In genomic region chr14:97712471-97712870, GRCh38 we compare ENCODE assay signal across 15 cellular contexts.
DNase-seq lines count a peak whose midpoint lies in the region; ATAC-seq, FAIRE-seq and TF ChIP-seq lines count a peak whose summit lies in the region.
"Had no signal": no experiment of that assay in that cellular context is flagged by ENCODE, and none has a peak within 500 bp of the region (broad histone marks: within the 10 kb centered on the region; RNA-seq: fewer than 3 reads in every experiment).

No MANE protein-coding gene starts in this region.

- FAIRE-seq in bronchial epithelial cell (lab: Jason Lieb, UNC), result no peak
- FAIRE-seq: HTR-8/SVneo had no signal

- peaks cover 36% of the 10 kb centered on the region for H3K4me1 ChIP-seq in CD8-positive, alpha-beta memory T cell (ENCODE audit: insufficient read depth, low read length)

- no peaks in the 10 kb centered on the region for H3K9me3 Mint-ChIP-seq in activated T-cell treated with anti-CD3 and anti-CD28 coated beads, Interleukin-2, amount 50 U/mL, for 72 hours
- H3K9me3 Mint-ChIP-seq in CD8-positive, alpha-beta memory T cell, result no peaks in the 10 kb centered on the region
- H3K9me3 Mint-ChIP-seq in naive thymus-derived CD8-positive, alpha-beta T cell, result peaks cover 0 to 4% (median 0%) of the 10 kb centered on the region in 9 donors

- H3K36me3 Mint-ChIP-seq in activated T-cell treated with anti-CD3 and anti-CD28 coated beads, Interleukin-2, amount 50 U/mL, for 72 hours (ENCODE audit: insufficient read depth in 2 of 2), result no peaks in the 10 kb centered on the region
- peaks cover 0 to 1% (median 0%) of the 10 kb centered on the region in 3 donors for H3K36me3 Mint-ChIP-seq in CD8-positive, alpha-beta memory T cell
- peaks cover 0 to 4% (median 0%) of the 10 kb centered on the region in 3 donors for H3K36me3 Mint-ChIP-seq in naive thymus-derived CD8-positive, alpha-beta T cell
- H3K36me3 Mint-ChIP-seq: CD14-positive monocyte had no signal

- H3K27ac ChIP-seq in CD8-positive, alpha-beta memory T cell (ENCODE audit: low read depth, low read length), result no peak overlapping the region

- no peak overlapping the region for H3K4me3 ChIP-seq in CD8-positive, alpha-beta memory T cell (ENCODE audit: low read length)
- H3K4me3 ChIP-seq in bronchial epithelial cell (ENCODE audit: low read depth, low read length), result no peak overlapping the region

- TF ChIP-seq CTCF in bronchial epithelial cell (IDR thresholded peaks at IDR 0.05; ENCODE audit: insufficient read depth, low read length, severe bottlenecking), result no peak

- H3K36me3 ChIP-seq in CD8-positive, alpha-beta memory T cell (ENCODE audit: insufficient read depth, low read length), result no peaks in the 10 kb centered on the region
- no peaks in the 10 kb centered on the region for H3K36me3 ChIP-seq in bronchial epithelial cell (ENCODE audit: control insufficient read depth, insufficient read depth, low read length)

- DNase-seq in activated T-cell treated with anti-CD3 and anti-CD28 coated beads, Interleukin-2, amount 50 U/mL, for 72 hours, result no peak
- DNase-seq in activated T-cell treated with anti-CD3 and anti-CD28 coated beads, Interleukin-2, amount 50 U/mL, for 1 hour, result no peak
- no peak for DNase-seq in CD8-positive, alpha-beta memory T cell
- DNase-seq in bronchial epithelial cell (ENCODE audit: low read depth), result peak; percentile 74
- no peak for DNase-seq in naive thymus-derived CD8-positive, alpha-beta T cell
- no peak for DNase-seq in stimulated activated CD4-positive, alpha-beta T cell treated with anti-CD3 and anti-CD28 coated beads, Interleukin-2, amount 100 ng/mL, for 24 hours
- DNase-seq: GF-D8, GOT3, NCI-H1436 treated with DMSO at 0.1 percent for 48 hours, NCI-H2081 treated with DMSO at 0.1 percent for 48 hours, NCI-H524, RPMI8226 had no signal

- no peaks in the 10 kb centered on the region for H3K27me3 Mint-ChIP-seq in activated T-cell treated with anti-CD3 and anti-CD28 coated beads, Interleukin-2, amount 50 U/mL, for 72 hours (ENCODE audit: low read depth)
- H3K27me3 Mint-ChIP-seq in CD8-positive, alpha-beta memory T cell, result no peaks in the 10 kb centered on the region
- no peaks in the 10 kb centered on the region for H3K27me3 Mint-ChIP-seq in naive thymus-derived CD8-positive, alpha-beta T cell

- POLR2A ChIA-PET in CD8-positive, alpha-beta memory T cell (lab: Charles Lee), result interaction anchor here (1.4 kb wide), 1 partner anchor 109 kb away, joined by 3 read pairs; no protein-coding TSS in a partner anchor
- POLR2A ChIA-PET in naive thymus-derived CD8-positive, alpha-beta T cell (lab: Charles Lee), result interaction anchor here (0.5 to 1.0 kb wide), 2 partner anchors 11 to 1215 kb away, joined by 3 read pairs; no protein-coding TSS in a partner anchor

- no peaks in the 10 kb centered on the region for H3K9me3 ChIP-seq in CD8-positive, alpha-beta memory T cell (ENCODE audit: low read length)

- ATAC-seq in activated T-cell treated with anti-CD3 and anti-CD28 coated beads, Interleukin-2, amount 50 U/mL, for 72 hours (replicated peaks in 1 of 2), result no peak
- no peak for ATAC-seq in naive thymus-derived CD8-positive, alpha-beta T cell
- no peak for ATAC-seq in GM21528 (IDR thresholded peaks at IDR 0.05; ENCODE audit: low FRiP score, unreplicated experiment)

- H3K4me3 Mint-ChIP-seq in activated T-cell treated with anti-CD3 and anti-CD28 coated beads, Interleukin-2, amount 50 U/mL, for 72 hours, result no peak overlapping the region
- H3K4me3 Mint-ChIP-seq in CD8-positive, alpha-beta memory T cell, result no peak overlapping the region
- H3K4me3 Mint-ChIP-seq in naive thymus-derived CD8-positive, alpha-beta T cell, result no peak overlapping the region
- H3K4me3 Mint-ChIP-seq: CD14-positive monocyte had no signal

- H3K27ac Mint-ChIP-seq in activated T-cell treated with anti-CD3 and anti-CD28 coated beads, Interleukin-2, amount 50 U/mL, for 72 hours, result peak overlapping the region; percentile 60
- H3K27ac Mint-ChIP-seq in CD8-positive, alpha-beta memory T cell, result peak overlapping the region in 5 of 8 donors; percentile 24 to 69 (median 47)
- H3K27ac Mint-ChIP-seq in naive thymus-derived CD8-positive, alpha-beta T cell, result peak overlapping the region in 7 of 10 donors; percentile 7 to 86 (median 76)
- H3K27ac Mint-ChIP-seq: CD14-positive monocyte had no signal

- CTCF ChIA-PET in CD8-positive, alpha-beta memory T cell (lab: Charles Lee), result interaction anchor here (1.1 kb wide), 1 partner anchor 9 kb away, joined by 3 read pairs; no protein-coding TSS in a partner anchor

- peaks cover 63% of the 10 kb centered on the region for H3K4me1 Mint-ChIP-seq in activated T-cell treated with anti-CD3 and anti-CD28 coated beads, Interleukin-2, amount 50 U/mL, for 72 hours (ENCODE audit: low read depth)
- peaks cover 55 to 66% (median 63%) of the 10 kb centered on the region in 3 donors for H3K4me1 Mint-ChIP-seq in CD8-positive, alpha-beta memory T cell
- H3K4me1 Mint-ChIP-seq in naive thymus-derived CD8-positive, alpha-beta T cell, result peaks cover 35 to 52% (median 51%) of the 10 kb centered on the region in 4 donors

- H3K27me3 ChIP-seq in CD8-positive, alpha-beta memory T cell (ENCODE audit: insufficient read depth, low read length, poor library complexity, severe bottlenecking), result no peaks in the 10 kb centered on the region
- H3K27me3 ChIP-seq in bronchial epithelial cell (ENCODE audit: control insufficient read depth, insufficient read depth, low read length), result no peaks in the 10 kb centered on the region
